8 cellular contexts compared by ENCODE assay signal in the genomic region with DNA sequence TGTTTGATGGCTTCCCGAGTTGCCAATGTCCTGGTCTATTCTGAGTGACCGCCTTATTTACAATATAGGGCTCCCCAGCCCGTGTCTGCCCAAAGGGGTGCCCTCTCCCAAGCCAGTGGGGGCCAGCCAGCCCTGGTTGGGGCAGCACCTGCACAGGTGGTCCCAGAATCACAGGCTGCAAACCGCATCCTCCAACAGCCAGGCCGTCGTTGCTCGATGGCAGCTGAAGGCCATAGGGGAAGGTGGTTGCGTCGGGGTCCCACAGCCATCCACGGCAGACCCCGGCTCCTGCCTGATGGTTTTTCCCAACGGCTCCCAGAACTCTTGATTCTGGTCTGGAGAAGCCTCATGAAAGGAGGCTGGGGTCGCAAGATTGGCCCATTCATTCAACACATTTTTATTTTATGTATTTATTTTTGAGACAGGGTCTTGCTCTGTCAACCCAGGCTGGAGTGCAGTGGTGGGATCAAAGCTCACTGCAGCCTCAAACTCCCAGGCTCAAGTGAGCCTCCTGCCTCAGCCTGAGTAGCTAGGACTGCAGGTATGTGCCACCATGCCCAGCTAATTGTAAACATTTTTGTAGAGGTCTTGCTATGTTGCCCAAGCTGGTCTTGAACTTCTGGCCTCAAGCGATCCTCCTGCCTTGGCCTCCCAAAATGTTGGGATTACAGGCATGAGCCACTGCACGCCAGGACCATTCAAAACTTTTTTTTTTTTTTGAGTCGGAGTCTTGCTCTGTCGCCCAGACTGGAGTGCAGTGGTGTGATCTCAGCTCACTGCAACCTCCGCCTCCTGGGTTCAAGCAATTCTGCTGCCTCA.
A peak's percentile ranks its signal among the peaks of the same experiment; 100 is the strongest.
DNase-seq lines count a peak whose midpoint lies in the region; ATAC-seq, FAIRE-seq and TF ChIP-seq lines count a peak whose summit lies in the region.

No MANE protein-coding gene starts in this region.

- DNase-seq in activated naive CD4-positive, alpha-beta T cell treated with anti-CD3 and anti-CD28 coated beads for 36 hours, result peak; percentile 2
- no peak for DNase-seq in activated naive CD4-positive, alpha-beta T cell (lab: John Stamatoyannopoulos, UW)
- DNase-seq in astrocyte (ENCODE audit: low read depth) (no peak), transverse colon (peak; percentile 6), SKM-1 treated with dmso at 0.1 percent for 144 hours (lab: John Stamatoyannopoulos, UW; ENCODE audit: unreplicated experiment) (no peak), Ammon's horn (ENCODE audit: low spot score) (no peak)

- no peaks in the 10 kb centered on the region for H3K9me3 Mint-ChIP-seq in activated naive CD4-positive, alpha-beta T cell treated with anti-CD3 and anti-CD28 coated beads for 36 hours
- H3K9me3 Mint-ChIP-seq in astrocyte (ENCODE audit: unreplicated experiment), result no peaks in the 10 kb centered on the region

- H3K27me3 ChIP-seq in astrocyte (ENCODE audit: insufficient read depth, low read length), result no peaks in the 10 kb centered on the region
- H3K27me3 ChIP-seq in mucosa of stomach (ENCODE audit: control insufficient read depth, insufficient read depth, low read length), result no peaks in the 10 kb centered on the region
- H3K27me3 ChIP-seq in transverse colon, result no peaks in the 10 kb centered on the region

- H3K9me3 ChIP-seq in astrocyte (ENCODE audit: insufficient read depth, low read depth, low read length) (no peaks in the 10 kb centered on the region), mucosa of stomach (ENCODE audit: control insufficient read depth, low read length) (no peaks in the 10 kb centered on the region), transverse colon (no peaks in the 10 kb centered on the region)

- H3K36me3 Mint-ChIP-seq in activated naive CD4-positive, alpha-beta T cell treated with anti-CD3 and anti-CD28 coated beads for 36 hours (ENCODE audit: low read depth), result peaks cover 8% of the 10 kb centered on the region
- H3K36me3 Mint-ChIP-seq in astrocyte (ENCODE audit: low read depth, unreplicated experiment), result no peaks in the 10 kb centered on the region

- peaks cover 34% of the 10 kb centered on the region for H3K4me1 Mint-ChIP-seq in activated naive CD4-positive, alpha-beta T cell treated with anti-CD3 and anti-CD28 coated beads for 36 hours (ENCODE audit: low read depth)
- peaks cover 21% of the 10 kb centered on the region for H3K4me1 Mint-ChIP-seq in astrocyte (ENCODE audit: low read depth, unreplicated experiment)

- no peaks in the 10 kb centered on the region for H4K20me1 ChIP-seq in astrocyte (ENCODE audit: insufficient read depth, low read length)

- H3K36me3 ChIP-seq in astrocyte (ENCODE audit: insufficient read depth, low read length), result no peaks in the 10 kb centered on the region
- H3K36me3 ChIP-seq in mucosa of stomach (ENCODE audit: control insufficient read depth, insufficient read depth, low read length), result no peaks in the 10 kb centered on the region
- no peaks in the 10 kb centered on the region for H3K36me3 ChIP-seq in transverse colon

- no peak overlapping the region for H2AFZ ChIP-seq in astrocyte (ENCODE audit: low read depth, low read length)

- H3K9ac ChIP-seq in astrocyte (ENCODE audit: low read length) (no peak overlapping the region), mucosa of stomach (ENCODE audit: low read length) (peak overlapping the region; percentile 40)

- WGBS in transverse colon (ENCODE audit: low coverage in 1 of 2), 2 donors, result 73% methylated on average over 15 of the region's 18 CpGs; no CpG with 5 or more reads in 1 of the 2 donors

- H3K79me2 ChIP-seq in astrocyte (ENCODE audit: insufficient read depth, low read length), result no peaks in the 10 kb centered on the region

- H3K27ac ChIP-seq in astrocyte (ENCODE audit: low read depth, low read length) (no peak overlapping the region), transverse colon (peak overlapping the region; percentile 89 to 95 (median 92))

- H3K4me1 ChIP-seq in astrocyte (ENCODE audit: insufficient read depth, low read length) (peaks cover 31% of the 10 kb centered on the region), mucosa of stomach (ENCODE audit: control insufficient read depth, insufficient read depth, low read length) (peaks cover 83% of the 10 kb centered on the region), transverse colon (peaks cover 33 to 71% (median 55%) of the 10 kb centered on the region in 4 donors)

- peak overlapping the region; percentile 36 for H3K27ac Mint-ChIP-seq in activated naive CD4-positive, alpha-beta T cell treated with anti-CD3 and anti-CD28 coated beads for 36 hours
- no peak overlapping the region for H3K27ac Mint-ChIP-seq in astrocyte (ENCODE audit: unreplicated experiment)

- ATAC-seq in HG03457 (IDR thresholded peaks at IDR 0.05; ENCODE audit: unreplicated experiment), result no peak

- CTCF ChIA-PET in activated naive CD4-positive, alpha-beta T cell treated with anti-CD3 and anti-CD28 coated beads for 36 hours (lab: Charles Lee), result interaction anchor here (0.7 to 2.6 kb wide), 5 partner anchors 13 to 162 kb away, joined by 4 to 19 read pairs (median 4); no protein-coding TSS in a partner anchor

- peak overlapping the region; percentile 50 for H3K4me3 Mint-ChIP-seq in activated naive CD4-positive, alpha-beta T cell treated with anti-CD3 and anti-CD28 coated beads for 36 hours
- H3K4me3 Mint-ChIP-seq in astrocyte (ENCODE audit: unreplicated experiment), result no peak overlapping the region

- FAIRE-seq in astrocyte (lab: Jason Lieb, UNC), result no peak

- intact Hi-C loops in activated naive CD4-positive, alpha-beta T cell treated with anti-CD3 and anti-CD28 coated beads for 36 hours (cut with micrococcal nuclease), result loop anchor here (1.0 to 5.0 kb wide), 6 partner anchors 14 to 223 kb away; partner anchors contain the start of gene NME1
- intact Hi-C loops in transverse colon (cut with DNase I; ENCODE audit: low total_unique reads), result loop anchor here (5.0 kb wide), 2 partner anchors 38 to 163 kb away; no protein-coding TSS in a partner anchor

- H3K27me3 Mint-ChIP-seq in activated naive CD4-positive, alpha-beta T cell treated with anti-CD3 and anti-CD28 coated beads for 36 hours (ENCODE audit: low read depth), result no peaks in the 10 kb centered on the region
- peaks cover 11% of the 10 kb centered on the region for H3K27me3 Mint-ChIP-seq in astrocyte (ENCODE audit: low read depth, unreplicated experiment)

- TF ChIP-seq POLR2A in transverse colon (IDR thresholded peaks at IDR 0.05), result no peak

- H3K4me2 ChIP-seq in astrocyte (ENCODE audit: low read length), result peak overlapping the region; percentile 80

- TF ChIP-seq EP300 in transverse colon (IDR thresholded peaks at IDR 0.05; ENCODE audit: low read depth), result no peak

- in situ Hi-C loops in transverse colon (cut with MboI; ENCODE audit: low pct_ligation_motif_present in 1 of 4, low pct_unique_long_range_greater_than_20kb in 1 of 4, low sequenced_read_pairs in 3 of 4), result no loop called here

- H3K4me3 ChIP-seq in astrocyte (ENCODE audit: insufficient read depth, low read depth, low read length) (no peak overlapping the region), mucosa of stomach (ENCODE audit: low read length) (no peak overlapping the region), transverse colon (peak overlapping the region in 3 of 4 donors; percentile 28 to 61 (median 40))

- TF ChIP-seq CTCF in astrocyte (IDR thresholded peaks at IDR 0.05; ENCODE audit: insufficient read depth, low read depth, low read length) (no peak), transverse colon (IDR thresholded peaks at IDR 0.05) (no peak)

Comparison
In these comparisons a context has a peak if more than half of its experiments do, and no peak if none do; other contexts are left out.
1. DNase-seq: peak in activated naive CD4-positive, alpha-beta T cell treated with anti-CD3 and anti-CD28 coated beads for 36 hours (single experiment) and transverse colon (single experiment); none in activated naive CD4-positive, alpha-beta T cell (0 of 4), astrocyte (single experiment), SKM-1 treated with dmso at 0.1 percent for 144 hours (single experiment) and Ammon's horn (single experiment).
2. H3K4me3 ChIP-seq: peak in transverse colon (3 of 4); none in astrocyte (single experiment) and mucosa of stomach (single experiment).